ENCODE assay signal across 15 cellular contexts in the genomic region with DNA sequence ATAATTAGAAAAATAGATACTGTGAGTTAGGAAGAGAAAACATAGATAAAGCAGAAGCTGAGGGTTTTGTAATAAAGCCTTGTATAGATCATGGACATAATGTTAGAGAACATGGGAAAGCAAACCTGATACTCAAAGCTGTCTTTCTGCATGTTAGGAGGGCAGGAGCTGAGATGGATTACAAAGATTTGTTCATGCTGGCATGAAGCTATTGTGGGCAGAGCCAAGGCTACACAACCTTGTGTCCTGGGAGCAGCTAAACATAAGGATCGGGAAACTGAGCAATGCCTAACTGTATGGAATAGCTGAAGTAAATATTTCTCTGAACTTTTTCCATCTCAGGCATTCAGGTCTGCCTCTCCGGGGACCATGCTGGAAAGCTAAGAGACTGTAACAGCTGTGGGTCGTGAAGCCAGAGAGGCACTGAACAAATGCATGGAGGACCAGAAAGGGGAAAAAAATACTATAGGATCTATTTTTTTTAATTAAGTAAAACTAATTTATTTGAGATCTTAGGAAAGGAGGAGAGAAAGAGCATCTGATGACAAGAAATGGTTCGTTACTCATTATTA.
"Had no signal": no experiment of that assay in that cellular context is flagged by ENCODE, and none has a peak within 500 bp of the region (broad histone marks: within the 10 kb centered on the region; RNA-seq: fewer than 3 reads in every experiment).

No MANE protein-coding gene starts in this region.

- H3K27ac Mint-ChIP-seq: activated CD4-positive, alpha-beta T cell treated with anti-CD3 and anti-CD28 coated beads for 36 hours; activated naive CD8-positive, alpha-beta T cell; effector memory CD8-positive, alpha-beta T cell; naive B cell; T-helper 2 cell treated with Interferon-gamma antibody and Interleukin-4, amounts not matched to agents 5 μg/mL and 100 μg/mL, for 36 hours; WTC11 had no signal

- H3K36me3 ChIP-seq: cardiac muscle cell, esophagus squamous epithelium, tibial artery had no signal

- H3K27me3 Mint-ChIP-seq: activated CD4-positive, alpha-beta T cell treated with anti-CD3 and anti-CD28 coated beads for 36 hours; activated naive CD8-positive, alpha-beta T cell had no signal

- H3K4me1 Mint-ChIP-seq: activated CD4-positive, alpha-beta T cell treated with anti-CD3 and anti-CD28 coated beads for 36 hours; naive B cell had no signal

- H3K4me3 Mint-ChIP-seq: activated CD4-positive, alpha-beta T cell treated with anti-CD3 and anti-CD28 coated beads for 36 hours; activated naive CD8-positive, alpha-beta T cell; effector memory CD8-positive, alpha-beta T cell; naive B cell; T-helper 2 cell treated with Interferon-gamma antibody and Interleukin-4, amounts not matched to agents 5 μg/mL and 100 μg/mL, for 36 hours; WTC11 had no signal

- H3K4me1 ChIP-seq: parathyroid adenoma had no signal

- H3K27ac ChIP-seq: cardiac muscle cell, esophagus squamous epithelium, parathyroid adenoma, tibial artery had no signal

- H3K4me3 ChIP-seq: cardiac muscle cell, esophagus squamous epithelium, tibial artery had no signal

- H3K27me3 ChIP-seq: cardiac muscle cell, esophagus squamous epithelium, tibial artery had no signal

- H3K9me3 Mint-ChIP-seq: effector memory CD8-positive, alpha-beta T cell; naive B cell; T-helper 2 cell treated with Interferon-gamma antibody and Interleukin-4, amounts not matched to agents 5 μg/mL and 100 μg/mL, for 36 hours; WTC11 had no signal

- H3K9me3 ChIP-seq: esophagus squamous epithelium, tibial artery had no signal

- ATAC-seq: activated CD4-positive, alpha-beta T cell treated with anti-CD3 and anti-CD28 coated beads for 36 hours; effector memory CD8-positive, alpha-beta T cell; WTC11 had no signal

- DNase-seq: activated CD4-positive, alpha-beta T cell treated with anti-CD3 and anti-CD28 coated beads for 36 hours; activated CD4-positive, alpha-beta T cell treated with anti-CD3 and anti-CD28 coated beads, Interleukin-2, amount 50 U/mL, for 48 hours; effector memory CD8-positive, alpha-beta T cell; esophagus squamous epithelium; naive B cell; stimulated activated CD4-positive, alpha-beta T cell treated with anti-CD3 and anti-CD28 coated beads, Interleukin-12 subunit alpha, Interleukin-12 subunit beta, amount 100 ng/mL, for 4 hours; stimulated activated CD4-positive, alpha-beta T cell treated with anti-CD3 and anti-CD28 coated beads, Interleukin-1b, Interleukin-23, amount 100 ng/mL, for 48 hours; stimulated activated naive CD4-positive, alpha-beta T cell treated with Interleukin-2 at 50 U/mL for 16 hours; substantia nigra; tibial artery had no signal

- H3K36me3 Mint-ChIP-seq: activated naive CD8-positive, alpha-beta T cell; naive B cell; WTC11 had no signal
